Comparison of ENCODE assay signal across 9 cellular contexts in genomic region chr1:1629430-1630190, GRCh38. TPM values are rescaled to one million over a fixed set of nuclear protein-coding genes. Genes with fewer than 3 reads are reported as not detected.
A peak's percentile ranks its signal among the peaks of the same experiment; 100 is the strongest.
DNase-seq lines count a peak whose midpoint lies in the region; ATAC-seq, FAIRE-seq and TF ChIP-seq lines count a peak whose summit lies in the region.
"Had no signal": no experiment of that assay in that cellular context is flagged by ENCODE, and none has a peak within 500 bp of the region (broad histone marks: within the 10 kb centered on the region; RNA-seq: fewer than 3 reads in every experiment).

No MANE protein-coding gene starts in this region.

- TF ChIP-seq CTCF in KMS-11 (conservative IDR thresholded peaks at IDR 0.05; ENCODE audit: low read depth, low read length): no peak
- TF ChIP-seq CTCF in kidney (IDR thresholded peaks at IDR 0.05; ENCODE audit: borderline replicate concordance, extremely low read depth, insufficient read depth): no peak

- peak overlapping the region; percentile 82; the same call in 1 of the 2 replicates for H3K4me2 ChIP-seq in KMS-11

- FAIRE-seq in kidney (lab: Jason Lieb, UNC): no peak

- H3K27me3 ChIP-seq in KMS-11 (ENCODE audit: insufficient read depth, low read depth): no peaks in the 10 kb centered on the region

- peak overlapping the region; percentile 48 for H3K27ac ChIP-seq in KMS-11
- H3K27ac ChIP-seq in kidney (ENCODE audit: low read depth in 2 of 2, low read length in 2 of 2): no peak overlapping the region
- H3K27ac ChIP-seq: VCaP had no signal

- H3K9me3 ChIP-seq in kidney (ENCODE audit: control insufficient read depth in 1 of 2, low read length in 2 of 2): no peaks in the 10 kb centered on the region

- H3K4me1 ChIP-seq in KMS-11 (ENCODE audit: low read depth, poor library complexity, severe bottlenecking) (no peaks in the 10 kb centered on the region), kidney (ENCODE audit: control insufficient read depth in 1 of 2, insufficient read depth in 1 of 2, low read depth in 1 of 2, low read length in 2 of 2) (no peaks in the 10 kb centered on the region)

- peaks cover 19% of the 10 kb centered on the region for H3K36me3 Mint-ChIP-seq in stimulated activated effector memory CD8-positive, alpha-beta T cell treated with anti-CD3 and anti-CD28 coated beads, Interleukin-12 subunit alpha, Interleukin-12 subunit beta, amount 100 ng/mL, for 72 hours

- no peaks in the 10 kb centered on the region for H3K36me3 ChIP-seq in KMS-11 (ENCODE audit: insufficient read depth)
- no peaks in the 10 kb centered on the region for H3K36me3 ChIP-seq in kidney (ENCODE audit: control insufficient read depth in 1 of 2, insufficient read depth in 2 of 2, low read length in 2 of 2)

- H3K4me3 Mint-ChIP-seq in stimulated activated effector memory CD8-positive, alpha-beta T cell treated with anti-CD3 and anti-CD28 coated beads, Interleukin-12 subunit alpha, Interleukin-12 subunit beta, amount 100 ng/mL, for 72 hours: peak overlapping the region; percentile 74

- peak overlapping the region; percentile 94 for H3K27ac Mint-ChIP-seq in stimulated activated effector memory CD8-positive, alpha-beta T cell treated with anti-CD3 and anti-CD28 coated beads, Interleukin-12 subunit alpha, Interleukin-12 subunit beta, amount 100 ng/mL, for 72 hours

- no peaks in the 10 kb centered on the region for H3K79me2 ChIP-seq in KMS-11 (ENCODE audit: insufficient read depth, low read depth)

- ATAC-seq in stimulated activated effector memory CD8-positive, alpha-beta T cell treated with anti-CD3 and anti-CD28 coated beads, Interleukin-12 subunit alpha, Interleukin-12 subunit beta, amount 100 ng/mL, for 72 hours: peak; percentile 56
- no peak for ATAC-seq in GM18909 (IDR thresholded peaks at IDR 0.05; ENCODE audit: poor library complexity, unreplicated experiment)

- H3K9me3 Mint-ChIP-seq in stimulated activated effector memory CD8-positive, alpha-beta T cell treated with anti-CD3 and anti-CD28 coated beads, Interleukin-12 subunit alpha, Interleukin-12 subunit beta, amount 100 ng/mL, for 72 hours: no peaks in the 10 kb centered on the region

- H4K20me1 ChIP-seq in KMS-11 (ENCODE audit: insufficient read depth): no peaks in the 10 kb centered on the region

- H3K4me1 Mint-ChIP-seq in stimulated activated effector memory CD8-positive, alpha-beta T cell treated with anti-CD3 and anti-CD28 coated beads, Interleukin-12 subunit alpha, Interleukin-12 subunit beta, amount 100 ng/mL, for 72 hours: peaks cover 10% of the 10 kb centered on the region

- intact Hi-C loops in kidney (cut with DNase I): no loop called here

- H3K4me3 ChIP-seq in KMS-11 (IDR thresholded peaks at IDR 0.05; ENCODE audit: insufficient read depth, low read depth, low read length) (peak overlapping the region; percentile 61), kidney (ENCODE audit: low read length in 2 of 2) (no peak overlapping the region)

- peak overlapping the region; percentile 22; the same call in 1 of the 2 replicates for H3K9ac ChIP-seq in KMS-11
- H3K9ac ChIP-seq in kidney (ENCODE audit: low read length in 2 of 2): no peak overlapping the region

- DNase-seq in activated T-cell treated with anti-CD3 and anti-CD28 coated beads for 24 hours (ENCODE audit: low read depth) (peak; percentile 51), kidney (peak; percentile 87), HK-2 (ENCODE audit: unreplicated experiment) (no peak), NCI-H2029 treated with DMSO at 0.1 percent for 48 hours (lab: John Stamatoyannopoulos, UW) (no peak), DMS153 (lab: John Stamatoyannopoulos, UW) (no peak)
- DNase-seq in stimulated activated effector memory CD8-positive, alpha-beta T cell treated with anti-CD3 and anti-CD28 coated beads, Interleukin-12 subunit alpha, Interleukin-12 subunit beta, amount 100 ng/mL, for 72 hours (ENCODE audit: low spot score in 2 of 2): peak; percentile 45 to 75

- H2AFZ ChIP-seq in KMS-11 (ENCODE audit: low read depth): no peak overlapping the region

RNA-seq across cellular contexts. Expression of gene MMP23B, which starts 2.4 kb away (rescaled TPM):
- 7.1 TPM for total RNA-seq in kidney
- 4.0 TPM for polyA plus RNA-seq in kidney (ENCODE audit: insufficient read depth, low read depth, low replicate concordance)

RNA-seq across cellular contexts. Expression of gene MIB2, which starts 14.3 kb away (rescaled TPM):
- total RNA-seq in kidney: 61.6 TPM
- 35.6 TPM for polyA plus RNA-seq in kidney (ENCODE audit: insufficient read depth, low read depth, low replicate concordance)

RNA-seq across cellular contexts. Expression of gene CDK11B, which starts 29.2 kb away (rescaled TPM):
- 24.0 TPM for total RNA-seq in kidney
- polyA plus RNA-seq in kidney (ENCODE audit: insufficient read depth, low read depth, low replicate concordance): 13.9 TPM

RNA-seq across cellular contexts. Expression of gene FNDC10, which starts 29.7 kb away (rescaled TPM):
- total RNA-seq in kidney: 2.6 TPM
- 18.2 TPM for polyA plus RNA-seq in kidney (ENCODE audit: insufficient read depth, low read depth, low replicate concordance)

RNA-seq across cellular contexts. Expression of gene SSU72, which starts 54.9 kb away (rescaled TPM):
- 102 TPM for total RNA-seq in kidney
- polyA plus RNA-seq in kidney (ENCODE audit: insufficient read depth, low read depth, low replicate concordance): 143 TPM

Comparison
In these comparisons a context has a peak if more than half of its experiments do, and no peak if none do; other contexts are left out.
1. DNase-seq: peak in activated T-cell treated with anti-CD3 and anti-CD28 coated beads for 24 hours (single experiment), kidney (single experiment) and stimulated activated effector memory CD8-positive, alpha-beta T cell treated with anti-CD3 and anti-CD28 coated beads, Interleukin-12 subunit alpha, Interleukin-12 subunit beta, amount 100 ng/mL, for 72 hours (2 of 2); none in HK-2 (single experiment), NCI-H2029 treated with DMSO at 0.1 percent for 48 hours (single experiment) and DMS153 (single experiment).